Comparison of ENCODE assay signal across 16 cellular contexts in the genomic region with DNA sequence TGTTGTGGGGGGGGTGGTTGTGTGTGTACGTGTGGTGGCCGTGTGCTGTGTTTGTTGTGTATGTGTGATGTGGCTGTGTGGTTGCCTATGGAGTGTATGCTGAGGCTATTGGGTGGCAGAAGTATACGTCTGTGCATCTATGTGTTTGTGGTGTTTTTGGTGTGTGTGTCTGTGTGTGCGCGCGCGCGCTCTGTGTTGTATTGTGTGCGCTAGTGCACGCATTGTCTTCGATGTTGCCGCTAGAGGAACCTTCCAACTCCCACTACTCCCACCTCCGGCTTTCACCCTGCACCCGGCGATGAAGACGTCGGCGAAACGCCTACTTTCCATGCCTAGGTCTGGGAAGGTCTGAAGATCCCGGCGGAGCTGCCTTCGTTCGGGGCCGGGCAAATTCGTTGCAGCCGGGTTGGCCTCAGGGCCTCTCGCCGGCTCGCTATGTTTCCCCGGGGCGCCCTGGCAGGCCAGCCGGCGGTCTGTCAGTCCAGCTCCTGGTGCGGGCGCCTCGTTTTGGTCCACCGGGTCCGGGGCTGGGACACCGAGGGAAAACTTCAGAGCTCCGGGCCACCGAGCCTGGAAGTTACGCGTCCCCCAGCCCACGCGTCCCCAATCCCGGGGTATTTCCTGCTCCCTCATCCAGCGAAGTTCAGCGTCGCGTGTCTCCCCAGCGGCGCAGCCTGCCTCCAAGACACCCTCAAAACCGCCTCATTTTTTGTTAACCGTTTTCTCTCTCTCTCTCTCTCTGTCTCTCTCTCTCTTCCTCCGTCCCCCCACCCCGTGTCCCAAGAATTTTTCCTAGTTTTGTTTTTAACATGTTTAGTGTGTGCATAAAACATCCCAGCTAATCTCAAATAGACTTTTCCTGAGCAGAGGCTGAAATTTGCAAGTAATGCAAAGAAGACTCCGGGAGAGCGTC. TPM values are rescaled to one million over a fixed set of nuclear protein-coding genes. Genes with fewer than 3 reads are reported as not detected.
DNase-seq lines count a peak whose midpoint lies in the region; ATAC-seq and TF ChIP-seq lines count a peak whose summit lies in the region.
"Had no signal": no experiment of that assay in that cellular context is flagged by ENCODE, and none has a peak within 500 bp of the region (broad histone marks: within the 10 kb centered on the region; RNA-seq: fewer than 3 reads in every experiment).

No MANE protein-coding gene starts in this region.

- no peak overlapping the region for H3K9ac ChIP-seq in iPS-20b (ENCODE audit: low read depth, low read length)
- H3K9ac ChIP-seq: BLaER1 had no signal

- peak overlapping the region; percentile 57 to 64 for H3K4me3 Mint-ChIP-seq in activated T-cell treated with anti-CD3 and anti-CD28 coated beads, Interleukin-2, amount 50 U/mL, for 72 hours
- H3K4me3 Mint-ChIP-seq in stimulated activated naive B cell treated with anti-CD40 and anti-IgM and Interleukin-4, amounts not matched to agents 10 μg/mL and 1 μg/mL and 100 μg/mL, for 72 hours, result peak overlapping the region; percentile 60 to 63

- H3K27ac ChIP-seq in heart right ventricle (no peak overlapping the region), iPS-20b (ENCODE audit: low read length) (no peak overlapping the region)
- H3K27ac ChIP-seq: BLaER1, gastrocnemius medialis had no signal

- H3K36me3 ChIP-seq in heart right ventricle, result no peaks in the 10 kb centered on the region
- H3K36me3 ChIP-seq in iPS-20b (ENCODE audit: insufficient read depth, low read depth, low read length), result no peaks in the 10 kb centered on the region
- H3K36me3 ChIP-seq: BLaER1, gastrocnemius medialis, HAP-1 had no signal

- H3K27me3 ChIP-seq in heart right ventricle (peaks cover 34 to 96% (median 90%) of the 10 kb centered on the region in 7 donors), iPS-20b (ENCODE audit: insufficient read depth, low read length) (peaks cover 93% of the 10 kb centered on the region)

- H3K36me3 Mint-ChIP-seq in activated T-cell treated with anti-CD3 and anti-CD28 coated beads, Interleukin-2, amount 50 U/mL, for 72 hours (ENCODE audit: insufficient read depth in 2 of 2), result peaks cover 0 to 3% of the 10 kb centered on the region in 2 donors
- H3K36me3 Mint-ChIP-seq in stimulated activated naive B cell treated with anti-CD40 and anti-IgM and Interleukin-4, amounts not matched to agents 10 μg/mL and 1 μg/mL and 100 μg/mL, for 72 hours, result no peaks in the 10 kb centered on the region

- DNase-seq in Right ventricle myocardium inferior (ENCODE audit: missing footprints) (peak; percentile 51), heart right ventricle (no peak), NCI-H1105 treated with DMSO at 0.1 percent for 48 hours (lab: John Stamatoyannopoulos, UW) (no peak), NCI-H187 treated with DMSO at 0.1 percent for 48 hours (lab: John Stamatoyannopoulos, UW) (no peak)
- no peak for DNase-seq in activated T-cell treated with anti-CD3 and anti-CD28 coated beads, Interleukin-2, amount 50 U/mL, for 72 hours
- no peak for DNase-seq in stimulated activated naive B cell treated with anti-CD40 and anti-IgM and Interleukin-4, amounts not matched to agents 10 μg/mL and 1 μg/mL and 100 μg/mL, for 72 hours
- DNase-seq: activated CD8-positive, alpha-beta memory T cell treated with anti-CD3 and anti-CD28 coated beads, Interleukin-2, amount 50 U/mL, for 48 hours; gastrocnemius medialis; MM.1S; NCI-H82; small intestine; stimulated activated CD8-positive, alpha-beta memory T cell treated with anti-CD3 and anti-CD28 coated beads, Interleukin-4, amount 100 ng/mL, for 48 hours had no signal

- no peaks in the 10 kb centered on the region for H3K9me3 ChIP-seq in heart right ventricle
- no peaks in the 10 kb centered on the region for H3K9me3 ChIP-seq in iPS-20b (ENCODE audit: insufficient read depth, low read depth, low read length)
- H3K9me3 ChIP-seq: gastrocnemius medialis, HAP-1 had no signal

- WGBS in heart right ventricle, 2 donors, result 5% methylated on average over 58 of the region's 58 CpGs

- H3K4me1 ChIP-seq in heart right ventricle (peaks cover 8 to 34% (median 22%) of the 10 kb centered on the region in 9 donors), iPS-20b (ENCODE audit: insufficient read depth, low read length) (peaks cover 22% of the 10 kb centered on the region; the same call in 1 of the 2 replicates)
- H3K4me1 ChIP-seq: HAP-1 had no signal

- H3K27me3 Mint-ChIP-seq in activated T-cell treated with anti-CD3 and anti-CD28 coated beads, Interleukin-2, amount 50 U/mL, for 72 hours (ENCODE audit: low read depth), result peaks cover 72% of the 10 kb centered on the region
- H3K27me3 Mint-ChIP-seq in stimulated activated naive B cell treated with anti-CD40 and anti-IgM and Interleukin-4, amounts not matched to agents 10 μg/mL and 1 μg/mL and 100 μg/mL, for 72 hours, result peaks cover 77 to 92% of the 10 kb centered on the region in 2 donors

- intact Hi-C loops in Right ventricle myocardium inferior (cut with DNase I), result no loop called here
- intact Hi-C loops in heart right ventricle (cut with DNase I), result no loop called here

- no peaks in the 10 kb centered on the region for H3K9me3 Mint-ChIP-seq in activated T-cell treated with anti-CD3 and anti-CD28 coated beads, Interleukin-2, amount 50 U/mL, for 72 hours
- H3K9me3 Mint-ChIP-seq in stimulated activated naive B cell treated with anti-CD40 and anti-IgM and Interleukin-4, amounts not matched to agents 10 μg/mL and 1 μg/mL and 100 μg/mL, for 72 hours, result peaks cover 0 to 1% of the 10 kb centered on the region in 2 donors

- peak overlapping the region; percentile 50 for H3K27ac Mint-ChIP-seq in activated T-cell treated with anti-CD3 and anti-CD28 coated beads, Interleukin-2, amount 50 U/mL, for 72 hours
- peak overlapping the region; percentile 71 for H3K27ac Mint-ChIP-seq in stimulated activated naive B cell treated with anti-CD40 and anti-IgM and Interleukin-4, amounts not matched to agents 10 μg/mL and 1 μg/mL and 100 μg/mL, for 72 hours

- peak overlapping the region in 2 of 10 donors; percentile 5 to 22 for H3K4me3 ChIP-seq in heart right ventricle
- peak overlapping the region; percentile 45 for H3K4me3 ChIP-seq in iPS-20b (ENCODE audit: low read length)
- H3K4me3 ChIP-seq: BLaER1, HAP-1 had no signal

- ATAC-seq in Right ventricle myocardium inferior (no peak), heart right ventricle (no peak), HG02759 (IDR thresholded peaks at IDR 0.05; ENCODE audit: unreplicated experiment) (no peak)
- ATAC-seq in activated T-cell treated with anti-CD3 and anti-CD28 coated beads, Interleukin-2, amount 50 U/mL, for 72 hours (replicated peaks in 1 of 2), result no peak
- ATAC-seq in stimulated activated naive B cell treated with anti-CD40 and anti-IgM and Interleukin-4, amounts not matched to agents 10 μg/mL and 1 μg/mL and 100 μg/mL, for 72 hours (replicated peaks), result no peak
- ATAC-seq: gastrocnemius medialis had no signal

- TF ChIP-seq CTCF in heart right ventricle (IDR thresholded peaks at IDR 0.05), result no peak

- peaks cover 43% of the 10 kb centered on the region for H3K4me1 Mint-ChIP-seq in activated T-cell treated with anti-CD3 and anti-CD28 coated beads, Interleukin-2, amount 50 U/mL, for 72 hours (ENCODE audit: low read depth)
- H3K4me1 Mint-ChIP-seq in stimulated activated naive B cell treated with anti-CD40 and anti-IgM and Interleukin-4, amounts not matched to agents 10 μg/mL and 1 μg/mL and 100 μg/mL, for 72 hours, result peaks cover 26 to 36% of the 10 kb centered on the region in 2 donors

RNA-seq across cellular contexts. Expression of gene DLX4, which starts 5.1 kb away (rescaled TPM):
- not detected for total RNA-seq in Right ventricle myocardium inferior
- under 1 TPM in 1 of 10 donors, not detected in 9; 0.26 TPM for total RNA-seq in heart right ventricle
- polyA plus RNA-seq in heart right ventricle, result under 1 TPM in 1 of 2 donors, not detected in 1; 0.03 TPM
- total RNA-seq in activated T-cell treated with anti-CD3 and anti-CD28 coated beads, Interleukin-2, amount 50 U/mL, for 72 hours, result 1 to 10 TPM; 1.9 to 3.0 TPM
- total RNA-seq: gastrocnemius medialis had no signal

RNA-seq across cellular contexts. Expression of gene DLX3, which starts 31.1 kb away (rescaled TPM):
- not detected for total RNA-seq in Right ventricle myocardium inferior
- total RNA-seq in heart right ventricle, result under 1 TPM in 2 of 10 donors, not detected in 8; 0.11 to 0.23 TPM
- polyA plus RNA-seq in heart right ventricle, result under 1 TPM in 1 of 2 donors, not detected in 1; 0.03 TPM
- total RNA-seq in activated T-cell treated with anti-CD3 and anti-CD28 coated beads, Interleukin-2, amount 50 U/mL, for 72 hours, result under 1 TPM in 1 of 2 donors, not detected in 1; 0.12 TPM
- total RNA-seq: gastrocnemius medialis had no signal
